8 cellular contexts compared by ENCODE assay signal in genomic region chr10:79068562-79069324, GRCh38. TPM values are rescaled to one million over a fixed set of nuclear protein-coding genes. Genes with fewer than 3 reads are reported as not detected.
A peak's percentile ranks its signal among the peaks of the same experiment; 100 is the strongest.
DNase-seq lines count a peak whose midpoint lies in the region; ATAC-seq lines count a peak whose summit lies in the region.

A gene with protein sequence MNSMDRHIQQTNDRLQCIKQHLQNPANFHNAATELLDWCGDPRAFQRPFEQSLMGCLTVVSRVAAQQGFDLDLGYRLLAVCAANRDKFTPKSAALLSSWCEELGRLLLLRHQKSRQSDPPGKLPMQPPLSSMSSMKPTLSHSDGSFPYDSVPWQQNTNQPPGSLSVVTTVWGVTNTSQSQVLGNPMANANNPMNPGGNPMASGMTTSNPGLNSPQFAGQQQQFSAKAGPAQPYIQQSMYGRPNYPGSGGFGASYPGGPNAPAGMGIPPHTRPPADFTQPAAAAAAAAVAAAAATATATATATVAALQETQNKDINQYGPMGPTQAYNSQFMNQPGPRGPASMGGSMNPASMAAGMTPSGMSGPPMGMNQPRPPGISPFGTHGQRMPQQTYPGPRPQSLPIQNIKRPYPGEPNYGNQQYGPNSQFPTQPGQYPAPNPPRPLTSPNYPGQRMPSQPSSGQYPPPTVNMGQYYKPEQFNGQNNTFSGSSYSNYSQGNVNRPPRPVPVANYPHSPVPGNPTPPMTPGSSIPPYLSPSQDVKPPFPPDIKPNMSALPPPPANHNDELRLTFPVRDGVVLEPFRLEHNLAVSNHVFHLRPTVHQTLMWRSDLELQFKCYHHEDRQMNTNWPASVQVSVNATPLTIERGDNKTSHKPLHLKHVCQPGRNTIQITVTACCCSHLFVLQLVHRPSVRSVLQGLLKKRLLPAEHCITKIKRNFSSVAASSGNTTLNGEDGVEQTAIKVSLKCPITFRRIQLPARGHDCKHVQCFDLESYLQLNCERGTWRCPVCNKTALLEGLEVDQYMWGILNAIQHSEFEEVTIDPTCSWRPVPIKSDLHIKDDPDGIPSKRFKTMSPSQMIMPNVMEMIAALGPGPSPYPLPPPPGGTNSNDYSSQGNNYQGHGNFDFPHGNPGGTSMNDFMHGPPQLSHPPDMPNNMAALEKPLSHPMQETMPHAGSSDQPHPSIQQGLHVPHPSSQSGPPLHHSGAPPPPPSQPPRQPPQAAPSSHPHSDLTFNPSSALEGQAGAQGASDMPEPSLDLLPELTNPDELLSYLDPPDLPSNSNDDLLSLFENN (plus strand): TSS chr10:79068966. CDS start chr10:79201633, 132,667 bp downstream.

- H3K4me2 ChIP-seq in mesendoderm (ENCODE audit: low read length) = peak within 1 kb of the TSS; percentile 100

- no peaks in the 10 kb centered on the region for H3K27me3 Mint-ChIP-seq in CD4-positive, alpha-beta memory T cell

- intact Hi-C loops in CD4-positive, alpha-beta memory T cell (cut with micrococcal nuclease) = loop anchor here (1.0 to 10.0 kb wide), 9 partner anchors 79 to 1035 kb away; partner anchors contain the start of genes RPS24 and ZCCHC24

- H3K36me3 ChIP-seq in CD4-positive, alpha-beta memory T cell (ENCODE audit: insufficient read depth, low read length) = no peaks in the 10 kb centered on the region
- no peaks in the 10 kb centered on the region for H3K36me3 ChIP-seq in endocrine pancreas (ENCODE audit: control insufficient read depth, insufficient read depth, low read length)
- H3K36me3 ChIP-seq in mesendoderm (ENCODE audit: control insufficient read depth, insufficient read depth, low read length) = no peaks in the 10 kb centered on the region

- peak; percentile 72 for ATAC-seq in GM19455 (IDR thresholded peaks at IDR 0.05; ENCODE audit: unreplicated experiment)

- H3K23ac ChIP-seq in mesendoderm (ENCODE audit: low read length) = peak within 1 kb of the TSS; percentile 97

- H3K9ac ChIP-seq in endocrine pancreas (ENCODE audit: control insufficient read depth, insufficient read depth, low read length) (peak within 1 kb of the TSS; percentile 69), mesendoderm (ENCODE audit: low read length) (peak within 1 kb of the TSS; percentile 98)

- peak within 1 kb of the TSS; percentile 61 to 85 for H3K4me3 ChIP-seq in CD4-positive, alpha-beta memory T cell (ENCODE audit: low read length in 2 of 2)
- H3K4me3 ChIP-seq in endocrine pancreas (ENCODE audit: control insufficient read depth, insufficient read depth, low read length) (peak within 1 kb of the TSS; percentile 58), mesendoderm (ENCODE audit: low read length) (peak within 1 kb of the TSS; percentile 94)

- no peak within 1 kb of the TSS for H2BK15ac ChIP-seq in mesendoderm (replicated peaks; ENCODE audit: low read depth)

- peak within 1 kb of the TSS; percentile 43 for H2AK5ac ChIP-seq in mesendoderm (ENCODE audit: low read length)

- CTCF ChIA-PET in CD4-positive, alpha-beta memory T cell (lab: Charles Lee; ENCODE audit: partially characterized antibody) = interaction anchor here (0.8 to 2.8 kb wide), 5 partner anchors 9 to 222 kb away, joined by 3 to 10 read pairs (median 4); no protein-coding TSS in a partner anchor

- peak within 1 kb of the TSS; percentile 81 for H2BK5ac ChIP-seq in mesendoderm (ENCODE audit: low read length)

- H3K79me2 ChIP-seq in mesendoderm (ENCODE audit: control insufficient read depth, insufficient read depth, low read length) = peaks cover 45% of the 10 kb centered on the region

- peak within 1 kb of the TSS; percentile 95 for H3K18ac ChIP-seq in mesendoderm (ENCODE audit: low read length)

- H4K8ac ChIP-seq in mesendoderm (ENCODE audit: low read depth, low read length) = no peak within 1 kb of the TSS

- H4K5ac ChIP-seq in mesendoderm (ENCODE audit: low read length) = no peak within 1 kb of the TSS

- no peaks in the 10 kb centered on the region for H3K9me3 ChIP-seq in CD4-positive, alpha-beta memory T cell (ENCODE audit: control insufficient read depth in 1 of 2, low read length in 2 of 2)
- H3K9me3 ChIP-seq in endocrine pancreas (ENCODE audit: control insufficient read depth, low read length) = no peaks in the 10 kb centered on the region

- H3K27ac Mint-ChIP-seq in CD4-positive, alpha-beta memory T cell = peak within 1 kb of the TSS; percentile 90 to 97 (median 95)

- peaks cover 0 to 6% of the 10 kb centered on the region in 2 donors for H3K36me3 Mint-ChIP-seq in CD4-positive, alpha-beta memory T cell

- H3K4me1 ChIP-seq in CD4-positive, alpha-beta memory T cell (ENCODE audit: insufficient read depth, low read length) = peaks cover 50% of the 10 kb centered on the region
- H3K4me1 ChIP-seq in endocrine pancreas (ENCODE audit: control insufficient read depth, insufficient read depth, low read length) (no peaks in the 10 kb centered on the region), mesendoderm (ENCODE audit: control insufficient read depth, low read depth, low read length) (peaks cover 19% of the 10 kb centered on the region)

- peaks cover 29 to 71% (median 44%) of the 10 kb centered on the region in 4 donors for H3K4me1 Mint-ChIP-seq in CD4-positive, alpha-beta memory T cell

- H3K79me1 ChIP-seq in mesendoderm (ENCODE audit: low read length) = peaks cover 13% of the 10 kb centered on the region

- H3K56ac ChIP-seq in mesendoderm (ENCODE audit: low read length) = peak within 1 kb of the TSS; percentile 99

- H3K4me3 Mint-ChIP-seq in CD4-positive, alpha-beta memory T cell = peak within 1 kb of the TSS; percentile 94 to 99 (median 97)

- no peaks in the 10 kb centered on the region for H3K27me3 ChIP-seq in CD4-positive, alpha-beta memory T cell (ENCODE audit: insufficient read depth, low read length)
- H3K27me3 ChIP-seq in endocrine pancreas (ENCODE audit: control insufficient read depth, insufficient read depth, low read length) (no peaks in the 10 kb centered on the region), mesendoderm (ENCODE audit: insufficient read depth, low read length, poor library complexity) (no peaks in the 10 kb centered on the region)

- H2BK120ac ChIP-seq in mesendoderm (ENCODE audit: low read depth, low read length) = peak within 1 kb of the TSS; percentile 31

- peak; percentile 83 to 87 (median 85) for DNase-seq in CD4-positive, alpha-beta memory T cell
- DNase-seq in HK-2 (ENCODE audit: unreplicated experiment) (peak; percentile 95), NOMO-1 (lab: John Stamatoyannopoulos, UW; ENCODE audit: unreplicated experiment in 2 of 2) (peak; percentile 87 to 91), mesendoderm (peak; percentile 95)
- peak in 2 of 3 experiments; percentile 57 to 61 for DNase-seq in activated CD8-positive, alpha-beta memory T cell treated with anti-CD3 and anti-CD28 coated beads for 48 hours (ENCODE audit: low read depth in 2 of 3, low spot score in 2 of 3)
- DNase-seq in stimulated activated CD8-positive, alpha-beta memory T cell treated with anti-CD3 and anti-CD28 coated beads, Interleukin-15, amount 100 ng/mL, for 1 hour (ENCODE audit: low read depth) = peak; percentile 51

- peak within 1 kb of the TSS; percentile 65 for H3K4ac ChIP-seq in mesendoderm (ENCODE audit: low read depth, low read length)

- H3K27ac ChIP-seq in CD4-positive, alpha-beta memory T cell (ENCODE audit: low read depth, low read length) = peak within 1 kb of the TSS; percentile 76
- peak within 1 kb of the TSS; percentile 98 for H3K27ac ChIP-seq in mesendoderm (ENCODE audit: low read depth, low read length)

- H3K9me3 Mint-ChIP-seq in CD4-positive, alpha-beta memory T cell = peaks cover 0 to 2% (median 0%) of the 10 kb centered on the region in 8 donors

- no CpG with 5 or more reads among the region's 92 CpGs for WGBS in mesendoderm (ENCODE audit: extremely low coverage, insufficient coverage, low lambda C conversion rate)

- POLR2A ChIA-PET in CD4-positive, alpha-beta memory T cell (lab: Charles Lee; ENCODE audit: partially characterized antibody) = interaction anchor here (0.9 to 8.6 kb wide), 10 partner anchors 19 to 1119 kb away, joined by 3 to 140 read pairs (median 4); no protein-coding TSS in a partner anchor

RNA-seq across cellular contexts. Expression of the gene that starts here (rescaled TPM):
- total RNA-seq in CD4-positive, alpha-beta memory T cell = 10 to 100 TPM; 23.1 to 25.4 TPM
- 1 to 10 TPM in 1 of 2 donors, under 1 TPM in 1; 0.58 to 4.9 TPM for polyA plus RNA-seq in CD4-positive, alpha-beta memory T cell
- 23.7 TPM for polyA plus RNA-seq in mesendoderm (2013, experiment 1 of 2)
- 23.1 TPM for polyA plus RNA-seq in mesendoderm (2013, experiment 2 of 2)

Comparison
In these comparisons a context has a peak if more than half of its experiments do, and no peak if none do; other contexts are left out.
1. Peak in every context shown above with its lines: DNase-seq, ATAC-seq, H3K4me3 ChIP-seq and H3K27ac ChIP-seq.